20 cellular contexts compared by ENCODE assay signal in genomic region chr1:19533626-19534025, GRCh38. TPM values are rescaled to one million over a fixed set of nuclear protein-coding genes. Genes with fewer than 3 reads are reported as not detected.
DNase-seq lines count a peak whose midpoint lies in the region; ATAC-seq and TF ChIP-seq lines count a peak whose summit lies in the region.
"Had no signal": no experiment of that assay in that cellular context is flagged by ENCODE, and none has a peak within 500 bp of the region (broad histone marks: within the 10 kb centered on the region; RNA-seq: fewer than 3 reads in every experiment).

No MANE protein-coding gene starts in this region.

- H3K27ac ChIP-seq in GM23338 (ENCODE audit: low read depth), result no peak overlapping the region
- H3K27ac ChIP-seq: testis had no signal

- no peaks in the 10 kb centered on the region for H3K79me2 ChIP-seq in GM23338 (replicated peaks; ENCODE audit: insufficient read depth)

- no peaks in the 10 kb centered on the region for H3F3A ChIP-seq in GM23338 (replicated peaks; ENCODE audit: low read depth)

- DNase-seq in GM23338 (ENCODE audit: low spot score) (no peak), T-helper 17 cell (no peak), Right ventricle myocardium superior (peak; percentile 51), neural crest cell (ENCODE audit: low read depth, low spot score) (no peak), NCI-H345 (lab: John Stamatoyannopoulos, UW) (no peak), Kasumi-1 (lab: John Stamatoyannopoulos, UW) (no peak), NCI-H226 (no peak)
- DNase-seq: activated effector memory CD4-positive, alpha-beta T cell treated with anti-CD3 and anti-CD28 coated beads, Interleukin-2, amount 50 U/mL, for 16 hours; amniotic stem cell; Caco-2; caudate nucleus; effector memory CD8-positive, alpha-beta T cell; GDM1; hippocampal formation; kidney glomerular epithelial cell; NCI-H1092; small intestine; testis had no signal

- no peak overlapping the region for H3K4me2 ChIP-seq in GM23338

- no peaks in the 10 kb centered on the region for H3K9me2 ChIP-seq in GM23338 (ENCODE audit: insufficient read depth)

- H3K36me3 Mint-ChIP-seq in GM23338 (ENCODE audit: low read depth) (peaks cover 4% of the 10 kb centered on the region; the same call in 1 of the 3 replicates), T-helper 17 cell (ENCODE audit: low read depth) (no peaks in the 10 kb centered on the region), neural crest cell (ENCODE audit: low read depth) (peaks cover 4% of the 10 kb centered on the region)

- TF ChIP-seq CTCF in GM23338 (conservative IDR thresholded peaks at IDR 0.05; ENCODE audit: low read depth in 2 of 2) (no peak), neural crest cell (conservative IDR thresholded peaks at IDR 0.05) (no peak)

- no peak overlapping the region for H3K4me3 ChIP-seq in GM23338
- H3K4me3 ChIP-seq: GM12878, testis had no signal

- H3K4me1 ChIP-seq in GM23338 (ENCODE audit: insufficient read depth), result no peaks in the 10 kb centered on the region
- H3K4me1 ChIP-seq: Caco-2 had no signal

- no peaks in the 10 kb centered on the region for H4K20me1 ChIP-seq in GM23338 (replicated peaks; ENCODE audit: insufficient read depth)

- H3K27ac Mint-ChIP-seq in GM23338 (no peak overlapping the region), T-helper 17 cell (peak overlapping the region; percentile 67), neural crest cell (ENCODE audit: unreplicated experiment) (peak overlapping the region; percentile 90)

- no peaks in the 10 kb centered on the region for H3K9me3 ChIP-seq in T-helper 17 cell (ENCODE audit: control insufficient read depth, low read length, poor library complexity, severe bottlenecking)
- H3K9me3 ChIP-seq: Caco-2, testis had no signal

- no peaks in the 10 kb centered on the region for H3K27me3 ChIP-seq in GM23338 (ENCODE audit: insufficient read depth)
- H3K27me3 ChIP-seq: testis had no signal

- H3K9me3 Mint-ChIP-seq in GM23338 (peaks cover 18% of the 10 kb centered on the region), neural crest cell (peaks cover 10% of the 10 kb centered on the region)

- no peaks in the 10 kb centered on the region for H3K4me1 Mint-ChIP-seq in GM23338
- H3K4me1 Mint-ChIP-seq in T-helper 17 cell, result peaks cover 6% of the 10 kb centered on the region
- H3K4me1 Mint-ChIP-seq in neural crest cell, result no peaks in the 10 kb centered on the region

- no peak for ATAC-seq in GM23338
- ATAC-seq in T-helper 17 cell, result no peak
- peak; percentile 64 for ATAC-seq in Right ventricle myocardium superior (ENCODE audit: poor library complexity)
- ATAC-seq in GM21576 (IDR thresholded peaks at IDR 0.05; ENCODE audit: unreplicated experiment), result no peak
- ATAC-seq: effector memory CD8-positive, alpha-beta T cell; GM12878 had no signal

- H3K4me3 Mint-ChIP-seq in GM23338 (no peak overlapping the region), T-helper 17 cell (no peak overlapping the region), neural crest cell (no peak overlapping the region)
- H3K4me3 Mint-ChIP-seq: effector memory CD8-positive, alpha-beta T cell had no signal

- peak overlapping the region; percentile 23; the same call in 1 of the 2 replicates for H2AFZ ChIP-seq in GM23338

- intact Hi-C loops in Right ventricle myocardium superior (cut with DNase I), result no loop called here

- no peaks in the 10 kb centered on the region for H3K36me3 ChIP-seq in GM23338 (ENCODE audit: insufficient read depth)

- H3K27me3 Mint-ChIP-seq in GM23338 (ENCODE audit: insufficient read depth, low read depth, poor library complexity) (peaks cover 10% of the 10 kb centered on the region), T-helper 17 cell (no peaks in the 10 kb centered on the region), neural crest cell (ENCODE audit: low read depth) (no peaks in the 10 kb centered on the region)
- H3K27me3 Mint-ChIP-seq: effector memory CD8-positive, alpha-beta T cell had no signal

TF ChIP-seq in GM23338, 12 proteins besides CTCF, POLR2A, EP300 and RAD21:
- no peak for TF ChIP-seq ZNF331 (CRISPR knock-in tag; IDR thresholded peaks at IDR 0.05; ENCODE audit: low read depth)
- no peak for TF ChIP-seq POLR2AphosphoS5 (IDR thresholded peaks at IDR 0.05; ENCODE audit: low read depth)
- TF ChIP-seq JUNB (IDR thresholded peaks at IDR 0.05; ENCODE audit: unreplicated experiment), result no peak
- no peak for TF ChIP-seq EZH2 (IDR thresholded peaks at IDR 0.05; ENCODE audit: low read depth, unreplicated experiment)
- no peak for TF ChIP-seq REST (IDR thresholded peaks at IDR 0.05; ENCODE audit: unreplicated experiment)
- no peak for TF ChIP-seq ZNF114 (CRISPR knock-in tag; IDR thresholded peaks at IDR 0.05)
- TF ChIP-seq ETS1 (IDR thresholded peaks at IDR 0.05), result no peak
- no peak for TF ChIP-seq CREB1 (CRISPR knock-in tag; IDR thresholded peaks at IDR 0.05; ENCODE audit: low read depth)

RNA-seq across cellular contexts. Expression of gene CAPZB, which starts 48.3 kb away (rescaled TPM):
- total RNA-seq in GM23338 (2014; rRNA removed; shearing (Covaris generic)), result 183 and 195 TPM in 2 replicates
- 320 and 348 TPM in 2 replicates for polyA plus RNA-seq in GM23338 (2016; fragmentation: Nextera tagmentation; extraction: Ambion mirVana)
- 100 to 1,000 TPM; 320 to 330 TPM for total RNA-seq in T-helper 17 cell
- 222 TPM for total RNA-seq in Right ventricle myocardium superior
- 256 and 257 TPM in 2 replicates for total RNA-seq in neural crest cell
